12 cellular contexts compared by ENCODE assay signal in genomic region chr10:132959296-132959961, GRCh38. TPM values are rescaled to one million over a fixed set of nuclear protein-coding genes. Genes with fewer than 3 reads are reported as not detected.
"Had no signal": no experiment of that assay in that cellular context is flagged by ENCODE, and none has a peak within 500 bp of the region (broad histone marks: within the 10 kb centered on the region; RNA-seq: fewer than 3 reads in every experiment).

No MANE protein-coding gene starts in this region.

- H3K36me3 Mint-ChIP-seq: activated naive CD4-positive, alpha-beta T cell treated with anti-CD3 and anti-CD28 coated beads, Interleukin-2, amount 50 U/mL, for 24 hours; memory B cell; naive B cell had no signal

- H3K9me3 ChIP-seq: ascending aorta, mucosa of descending colon, pancreas had no signal

- H3K27me3 Mint-ChIP-seq: activated naive CD4-positive, alpha-beta T cell treated with anti-CD3 and anti-CD28 coated beads, Interleukin-2, amount 50 U/mL, for 24 hours had no signal

- H3K4me3 ChIP-seq: ascending aorta, mucosa of descending colon, pancreas had no signal

- H3K4me3 Mint-ChIP-seq: activated naive CD4-positive, alpha-beta T cell treated with anti-CD3 and anti-CD28 coated beads, Interleukin-2, amount 50 U/mL, for 24 hours; memory B cell; T-helper 1 cell treated with Interleukin-12 subunit alpha and Interleukin-12 subunit beta and Interleukin-4 antibody, amounts not matched to agents 30 μg/mL and 1 μg/mL, for 36 hours had no signal

- H3K9me3 Mint-ChIP-seq: activated naive CD4-positive, alpha-beta T cell treated with anti-CD3 and anti-CD28 coated beads, Interleukin-2, amount 50 U/mL, for 24 hours; activated T-helper 2 cell treated with anti-CD3 and anti-CD28 coated beads, Interferon-gamma antibody, Interleukin-2, Interleukin-4, amounts not matched to agents 10 μg/mL and 5 μg/mL and 100 μg/mL, durations not matched to agents 14 hours and 24 hours and 36 hours; memory B cell; T-helper 1 cell treated with Interleukin-12 subunit alpha and Interleukin-12 subunit beta and Interleukin-4 antibody, amounts not matched to agents 30 μg/mL and 1 μg/mL, for 36 hours had no signal

- H3K27ac ChIP-seq: ascending aorta, pancreas had no signal

- ATAC-seq: mucosa of descending colon had no signal

- H3K36me3 ChIP-seq: ascending aorta, pancreas had no signal

- DNase-seq: activated CD4-positive, alpha-beta T cell treated with anti-CD3 and anti-CD28 coated beads, Interleukin-2, amount 50 U/mL, for 4 hours; activated T-cell treated with anti-CD3 and anti-CD28 coated beads, Interleukin-2, amount 50 U/mL, for 1 hour; effector CD4-positive, alpha-beta T cell; mucosa of descending colon; naive B cell; stimulated activated naive CD4-positive, alpha-beta T cell had no signal

- H3K27ac Mint-ChIP-seq: activated naive CD4-positive, alpha-beta T cell treated with anti-CD3 and anti-CD28 coated beads, Interleukin-2, amount 50 U/mL, for 24 hours; activated T-helper 2 cell treated with anti-CD3 and anti-CD28 coated beads, Interferon-gamma antibody, Interleukin-2, Interleukin-4, amounts not matched to agents 10 μg/mL and 5 μg/mL and 100 μg/mL, durations not matched to agents 14 hours and 24 hours and 36 hours; memory B cell; naive B cell; T-helper 1 cell treated with Interleukin-12 subunit alpha and Interleukin-12 subunit beta and Interleukin-4 antibody, amounts not matched to agents 30 μg/mL and 1 μg/mL, for 36 hours had no signal

- H3K4me1 ChIP-seq: pancreas had no signal

- H3K27me3 ChIP-seq: ascending aorta, pancreas had no signal

RNA-seq across cellular contexts. Expression of gene CFAP46, which starts 17.1 kb away (rescaled TPM):
- total RNA-seq: activated T-helper 2 cell treated with anti-CD3 and anti-CD28 coated beads, Interferon-gamma antibody, Interleukin-2, Interleukin-4, amounts not matched to agents 10 μg/mL and 5 μg/mL and 100 μg/mL, durations not matched to agents 14 hours and 24 hours and 36 hours; ascending aorta had no signal
